In the genomic region with DNA sequence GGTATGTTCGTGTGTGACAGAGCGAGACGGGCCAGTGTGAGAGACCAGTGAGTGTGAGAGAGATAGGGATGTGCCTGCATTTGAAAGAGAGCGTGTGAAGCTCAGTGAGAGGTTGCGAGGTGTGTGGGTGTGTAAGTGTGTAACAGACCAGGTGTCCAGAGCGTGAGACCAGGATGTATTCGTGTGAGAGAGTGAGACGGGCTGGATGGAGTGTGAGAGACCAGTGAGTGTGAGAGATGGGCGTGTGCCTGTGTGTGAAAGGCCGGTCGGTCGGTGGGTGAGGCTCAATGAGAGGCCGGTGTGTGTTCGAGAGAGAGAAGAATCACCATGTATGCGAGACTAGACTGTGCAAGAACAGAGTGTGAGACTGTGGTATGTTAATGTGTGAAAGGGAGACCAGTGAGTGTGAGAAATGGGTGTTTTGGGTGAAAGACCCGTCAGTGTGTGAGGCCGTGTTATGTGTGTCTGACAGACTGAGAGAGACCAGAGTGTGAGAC, we compare ENCODE assay signal across 8 cellular contexts. TPM values are rescaled to one million over a fixed set of nuclear protein-coding genes. Genes with fewer than 3 reads are reported as not detected.
A peak's percentile ranks its signal among the peaks of the same experiment; 100 is the strongest.
DNase-seq lines count a peak whose midpoint lies in the region; ATAC-seq, FAIRE-seq and TF ChIP-seq lines count a peak whose summit lies in the region.

No MANE protein-coding gene starts in this region.

- H3K9me3 ChIP-seq in CD4-positive, alpha-beta T cell (ENCODE audit: control insufficient read depth, low read length), result peaks cover 77% of the 10 kb centered on the region
- peaks cover 0 to 20% (median 3%) of the 10 kb centered on the region in 4 donors for H3K9me3 ChIP-seq in Peyer's patch

- H3K27ac ChIP-seq in CD4-positive, alpha-beta T cell (ENCODE audit: low read depth, low read length), result peak overlapping the region; percentile 77
- H3K27ac ChIP-seq in Peyer's patch (peak overlapping the region; percentile 79 to 93 (median 86)), rectal smooth muscle tissue (ENCODE audit: low read depth, low read length) (peak overlapping the region; percentile 97)

- H3K27me3 Mint-ChIP-seq in CD4-positive, alpha-beta T cell, result no peaks in the 10 kb centered on the region

- H3K27ac Mint-ChIP-seq in CD4-positive, alpha-beta T cell, result no peak overlapping the region

- peaks cover 19% of the 10 kb centered on the region for H3K36me3 Mint-ChIP-seq in CD4-positive, alpha-beta T cell (ENCODE audit: low read depth)

- TF ChIP-seq CTCF in CD4-positive, alpha-beta T cell (IDR thresholded peaks at IDR 0.05), result no peak
- TF ChIP-seq CTCF in Peyer's patch (IDR thresholded peaks at IDR 0.05) (no peak), foreskin fibroblast (IDR thresholded peaks at IDR 0.05; ENCODE audit: low read depth, low read length) (no peak)

- peak overlapping the region; percentile 36 for H3K9ac ChIP-seq in rectal smooth muscle tissue (ENCODE audit: low read length)

- H3K36me3 ChIP-seq in Peyer's patch (no peaks in the 10 kb centered on the region), rectal smooth muscle tissue (ENCODE audit: control insufficient read depth, insufficient read depth, low read length) (no peaks in the 10 kb centered on the region)

- DNase-seq in CD4-positive, alpha-beta T cell, result no peak
- no peak for DNase-seq in Peyer's patch
- DNase-seq in foreskin fibroblast, result peak in 1 of 2 donors; percentile 7
- DNase-seq in NCI-H226, result no peak
- DNase-seq in GM12892 (ENCODE audit: insufficient read length), result no peak
- no peak for DNase-seq in iPS-NIHi7 (ENCODE audit: extremely low spot score)

- H3K9me3 Mint-ChIP-seq in CD4-positive, alpha-beta T cell, result peaks cover 17% of the 10 kb centered on the region

- ATAC-seq in CD4-positive, alpha-beta T cell (ENCODE audit: poor library complexity), result no peak
- ATAC-seq in HG02759 (IDR thresholded peaks at IDR 0.05; ENCODE audit: unreplicated experiment), result no peak

- intact Hi-C loops in CD4-positive, alpha-beta T cell (cut with DNase I, micrococcal nuclease), result loop anchor here in 1 of 2 experiments (5.0 kb wide), 1 partner anchor 116 kb away; the partner anchor contains the start of gene ZNF582

- CTCF ChIA-PET in CD4-positive, alpha-beta T cell (lab: Charles Lee), result no interaction called here

- TF ChIP-seq POLR2A in Peyer's patch (IDR thresholded peaks at IDR 0.05) (no peak), GM12892 (IDR thresholded peaks at IDR 0.05; ENCODE audit: low read depth, low read length) (no peak)

- POLR2A ChIA-PET in CD4-positive, alpha-beta T cell (lab: Charles Lee), result interaction anchor here (1.1 to 1.4 kb wide), 2 partner anchors 87 to 194 kb away, joined by 3 to 4 read pairs; partner anchors contain the start of genes ZNF71 and ZSCAN5A

- H3K4me1 Mint-ChIP-seq in CD4-positive, alpha-beta T cell (ENCODE audit: low read depth), result no peaks in the 10 kb centered on the region

- FAIRE-seq in GM12892 (lab: Jason Lieb, UNC), result no peak

- H3K27me3 ChIP-seq in CD4-positive, alpha-beta T cell (ENCODE audit: control insufficient read depth, insufficient read depth, low read length), result peaks cover 9% of the 10 kb centered on the region
- H3K27me3 ChIP-seq in Peyer's patch (no peaks in the 10 kb centered on the region), rectal smooth muscle tissue (ENCODE audit: control insufficient read depth, insufficient read depth, low read length) (no peaks in the 10 kb centered on the region)

- H3K4me3 Mint-ChIP-seq in CD4-positive, alpha-beta T cell, result no peak overlapping the region

- H3K4me1 ChIP-seq in Peyer's patch (peaks cover 0 to 7% (median 0%) of the 10 kb centered on the region in 4 donors), rectal smooth muscle tissue (ENCODE audit: control insufficient read depth, insufficient read depth, low read length) (peaks cover 6% of the 10 kb centered on the region)

- H3K4me3 ChIP-seq in Peyer's patch (peak overlapping the region; percentile 45 to 78 (median 59)), foreskin fibroblast (ENCODE audit: low read depth in 1 of 2, low read length in 2 of 2) (peak overlapping the region; percentile 56 to 83), rectal smooth muscle tissue (ENCODE audit: low read length) (peak overlapping the region; percentile 82)

RNA-seq across cellular contexts. Expression of gene ZNF471, which starts 0.7 kb away (rescaled TPM):
- total RNA-seq in CD4-positive, alpha-beta T cell, result 1 to 10 TPM; 2.2 to 2.5 TPM
- 1 to 10 TPM; 1.1 to 7.4 (median 2.1) TPM for total RNA-seq in Peyer's patch
- polyA plus RNA-seq in GM12892 (2012; ENCODE audit: missing spikeins), result not detected

RNA-seq across cellular contexts. Expression of gene ZFP28, which starts 30.4 kb away (rescaled TPM):
- 1 to 10 TPM; 3.5 to 4.5 TPM for total RNA-seq in CD4-positive, alpha-beta T cell
- 10 to 100 TPM in 1 of 4 donors, 1 to 10 TPM in 3; 3.9 to 28.9 (median 8.1) TPM for total RNA-seq in Peyer's patch
- not detected for polyA plus RNA-seq in GM12892 (2012; ENCODE audit: missing spikeins)

RNA-seq across cellular contexts. Expression of gene ZNF667, which starts 31.2 kb away (rescaled TPM):
- 1 to 10 TPM; 3.6 to 4.1 TPM for total RNA-seq in CD4-positive, alpha-beta T cell
- total RNA-seq in Peyer's patch, result under 1 TPM in 2 of 4 donors, not detected in 2; 0.54 to 0.95 TPM
- not detected for polyA plus RNA-seq in GM12892 (2012; ENCODE audit: missing spikeins)

RNA-seq across cellular contexts. Expression of gene ZNF470, which starts 58.9 kb away (rescaled TPM):
- under 1 TPM; 0.56 to 0.85 TPM for total RNA-seq in CD4-positive, alpha-beta T cell
- total RNA-seq in Peyer's patch, result 1 to 10 TPM in 3 of 4 donors, under 1 TPM in 1; 0.53 to 7.4 (median 3.0) TPM
- 1.9 TPM for polyA plus RNA-seq in GM12892 (2012; ENCODE audit: missing spikeins)
